In the genomic region with DNA sequence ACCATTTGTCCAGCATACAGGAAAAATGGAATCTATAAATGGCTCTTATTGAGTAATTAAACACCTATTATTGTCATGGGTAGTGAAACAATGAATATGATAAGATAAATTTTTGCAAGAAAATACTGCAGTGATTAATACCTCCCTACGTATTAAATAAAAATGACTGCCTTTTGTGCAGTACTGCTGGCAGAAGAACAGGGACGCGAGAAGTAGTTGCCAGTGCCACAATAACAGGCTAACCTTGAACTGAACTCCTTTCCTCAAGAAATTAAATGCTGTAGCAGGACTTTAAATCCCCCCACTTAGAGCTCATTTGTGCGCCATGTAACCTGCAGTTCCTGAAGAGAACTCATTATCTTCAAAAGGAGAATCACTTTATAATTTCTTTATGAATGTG, we compare ENCODE assay signal across 29 cellular contexts. TPM values are rescaled to one million over a fixed set of nuclear protein-coding genes. Genes with fewer than 3 reads are reported as not detected.
"Had no signal": no experiment of that assay in that cellular context is flagged by ENCODE, and none has a peak within 500 bp of the region (broad histone marks: within the 10 kb centered on the region; RNA-seq: fewer than 3 reads in every experiment).

No MANE protein-coding gene starts in this region.

- H3K4me1 Mint-ChIP-seq: activated B cell treated with CpG ODN at 0.5 μM for 24 hours; naive thymus-derived CD4-positive, alpha-beta T cell; stimulated activated memory B cell treated with anti-CD40 and anti-IgM and Interleukin-4, amounts not matched to agents 10 μg/mL and 1 μg/mL and 100 μg/mL, for 72 hours; stimulated activated naive CD8-positive, alpha-beta T cell treated with anti-CD3 and anti-CD28 coated beads, Interleukin-15, amount 100 ng/mL, for 72 hours had no signal

- H3K27me3 ChIP-seq: adrenal gland, ascending aorta, brain microvascular endothelial cell, esophagus squamous epithelium, pancreas, tibial artery, upper lobe of right lung had no signal

- H3K27ac Mint-ChIP-seq: activated B cell treated with CpG ODN at 0.5 μM for 24 hours; activated CD8-positive, alpha-beta T cell treated with anti-CD3 and anti-CD28 coated beads, Interleukin-2, amount 10 ng/mL, durations not matched to agents 7 days and 5 days; activated naive CD8-positive, alpha-beta T cell; activated T-cell treated with anti-CD3 and anti-CD28 coated beads, Interleukin-2, amount 50 U/mL, for 72 hours; naive thymus-derived CD4-positive, alpha-beta T cell; stimulated activated memory B cell treated with anti-CD40 and anti-IgM and Interleukin-4, amounts not matched to agents 10 μg/mL and 1 μg/mL and 100 μg/mL, for 72 hours; stimulated activated naive CD8-positive, alpha-beta T cell treated with anti-CD3 and anti-CD28 coated beads, Interleukin-15, amount 100 ng/mL, for 72 hours; T-helper 2 cell treated with Interferon-gamma antibody and Interleukin-4, amounts not matched to agents 5 μg/mL and 100 μg/mL, for 36 hours had no signal

- H3K4me1 ChIP-seq: esophagus squamous epithelium, prostate gland, upper lobe of right lung had no signal

- H3K36me3 ChIP-seq: adrenal gland, ascending aorta, brain microvascular endothelial cell, esophagus squamous epithelium, pancreas, prostate gland, tibial artery, upper lobe of right lung had no signal

- H3K27ac ChIP-seq: ascending aorta, brain microvascular endothelial cell, epithelial cell of prostate, esophagus squamous epithelium, pancreas, prostate gland, tibial artery, upper lobe of right lung had no signal

- H3K9me3 Mint-ChIP-seq: activated B cell treated with CpG ODN at 0.5 μM for 24 hours; stimulated activated memory B cell treated with anti-CD40 and anti-IgM and Interleukin-4, amounts not matched to agents 10 μg/mL and 1 μg/mL and 100 μg/mL, for 72 hours; T-helper 2 cell treated with Interferon-gamma antibody and Interleukin-4, amounts not matched to agents 5 μg/mL and 100 μg/mL, for 36 hours had no signal

- H3K36me3 Mint-ChIP-seq: activated naive CD8-positive, alpha-beta T cell; naive thymus-derived CD4-positive, alpha-beta T cell; stimulated activated memory B cell treated with anti-CD40 and anti-IgM and Interleukin-4, amounts not matched to agents 10 μg/mL and 1 μg/mL and 100 μg/mL, for 72 hours had no signal

- H3K4me3 ChIP-seq: adrenal gland, esophagus squamous epithelium, pancreas, prostate gland, smooth muscle cell, tibial artery, upper lobe of right lung had no signal

- H3K27me3 Mint-ChIP-seq: activated B cell treated with CpG ODN at 0.5 μM for 24 hours; activated naive CD8-positive, alpha-beta T cell; naive thymus-derived CD4-positive, alpha-beta T cell; stimulated activated memory B cell treated with anti-CD40 and anti-IgM and Interleukin-4, amounts not matched to agents 10 μg/mL and 1 μg/mL and 100 μg/mL, for 72 hours; stimulated activated naive CD8-positive, alpha-beta T cell treated with anti-CD3 and anti-CD28 coated beads, Interleukin-15, amount 100 ng/mL, for 72 hours had no signal

- ATAC-seq: activated CD8-positive, alpha-beta T cell treated with anti-CD3 and anti-CD28 coated beads, Interleukin-2, amount 10 ng/mL, durations not matched to agents 7 days and 5 days; activated T-cell treated with anti-CD3 and anti-CD28 coated beads, Interleukin-2, amount 50 U/mL, for 72 hours; naive thymus-derived CD4-positive, alpha-beta T cell; pancreas; stimulated activated memory B cell treated with anti-CD40 and anti-IgM and Interleukin-4, amounts not matched to agents 10 μg/mL and 1 μg/mL and 100 μg/mL, for 72 hours; stimulated activated naive CD8-positive, alpha-beta T cell treated with anti-CD3 and anti-CD28 coated beads, Interleukin-15, amount 100 ng/mL, for 72 hours; upper lobe of right lung had no signal

- DNase-seq: activated B cell treated with CpG ODN at 0.5 μM for 24 hours; activated CD8-positive, alpha-beta T cell treated with anti-CD3 and anti-CD28 coated beads, Interleukin-2, amount 10 ng/mL, durations not matched to agents 7 days and 5 days; activated naive CD4-positive, alpha-beta T cell; activated T-cell treated with anti-CD3 and anti-CD28 coated beads for 4 hours; activated T-cell treated with anti-CD3 and anti-CD28 coated beads, Interleukin-2, amount 50 U/mL, for 72 hours; brain microvascular endothelial cell; effector CD4-positive, alpha-beta T cell; esophagus squamous epithelium; foreskin melanocyte; mammary epithelial cell; naive thymus-derived CD4-positive, alpha-beta T cell; nucleus accumbens; pancreas; retina; stimulated activated CD4-positive, alpha-beta T cell treated with anti-CD3 and anti-CD28 coated beads, Interleukin-1b, Interleukin-23, amount 100 ng/mL, for 48 hours; stimulated activated CD4-positive, alpha-beta T cell treated with anti-CD3 and anti-CD28 coated beads, Interleukin-4, amount 100 ng/mL, for 4 hours; stimulated activated CD8-positive, alpha-beta memory T cell treated with anti-CD3 and anti-CD28 coated beads, Interleukin-4, amount 100 ng/mL, for 48 hours; stimulated activated naive CD8-positive, alpha-beta T cell treated with anti-CD3 and anti-CD28 coated beads, Interleukin-15, amount 100 ng/mL, for 72 hours; T-helper 1 cell; tibial artery; upper lobe of right lung had no signal

- H3K9me3 ChIP-seq: adrenal gland, ascending aorta, esophagus squamous epithelium, pancreas, prostate gland, tibial artery, upper lobe of right lung had no signal

- H3K4me3 Mint-ChIP-seq: activated B cell treated with CpG ODN at 0.5 μM for 24 hours; activated CD8-positive, alpha-beta T cell treated with anti-CD3 and anti-CD28 coated beads, Interleukin-2, amount 10 ng/mL, durations not matched to agents 7 days and 5 days; activated naive CD8-positive, alpha-beta T cell; activated T-cell treated with anti-CD3 and anti-CD28 coated beads, Interleukin-2, amount 50 U/mL, for 72 hours; stimulated activated memory B cell treated with anti-CD40 and anti-IgM and Interleukin-4, amounts not matched to agents 10 μg/mL and 1 μg/mL and 100 μg/mL, for 72 hours; stimulated activated naive CD8-positive, alpha-beta T cell treated with anti-CD3 and anti-CD28 coated beads, Interleukin-15, amount 100 ng/mL, for 72 hours; T-helper 2 cell treated with Interferon-gamma antibody and Interleukin-4, amounts not matched to agents 5 μg/mL and 100 μg/mL, for 36 hours had no signal

RNA-seq across cellular contexts. Expression of a gene that starts 24.6 kb away (rescaled TPM):
- total RNA-seq: activated B cell treated with CpG ODN at 0.5 μM for 24 hours; activated CD8-positive, alpha-beta T cell treated with anti-CD3 and anti-CD28 coated beads, Interleukin-2, amount 10 ng/mL, durations not matched to agents 7 days and 5 days; activated T-cell treated with anti-CD3 and anti-CD28 coated beads, Interleukin-2, amount 50 U/mL, for 72 hours had no signal
